Comparison of ENCODE assay signal across 29 cellular contexts in the genomic region with DNA sequence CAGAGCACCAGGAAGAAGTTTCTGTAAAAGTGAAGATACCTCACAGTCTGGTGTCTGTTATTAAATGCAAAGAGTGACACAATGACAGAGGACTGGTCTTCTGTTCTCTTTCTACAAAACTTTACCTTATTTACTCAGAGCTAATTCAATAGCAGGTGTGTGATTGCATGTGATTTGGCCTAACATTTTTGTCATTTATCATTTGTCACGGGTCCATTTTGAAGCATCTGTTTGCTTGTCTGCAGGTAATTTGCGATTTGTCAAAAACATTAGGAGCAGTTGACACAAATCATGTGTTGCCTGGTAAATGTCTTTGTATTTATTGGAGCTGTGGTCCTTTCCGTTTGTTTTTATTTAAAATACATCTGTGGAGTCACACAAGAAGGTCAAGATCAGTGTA.
"Had no signal": no experiment of that assay in that cellular context is flagged by ENCODE, and none has a peak within 500 bp of the region (broad histone marks: within the 10 kb centered on the region; RNA-seq: fewer than 3 reads in every experiment).

No MANE protein-coding gene starts in this region.

- ATAC-seq: activated T-cell treated with anti-CD3 and anti-CD28 coated beads, Interleukin-2, amount 50 U/mL, for 72 hours; effector memory CD8-positive, alpha-beta T cell; esophagus mucosa; left lung; naive thymus-derived CD4-positive, alpha-beta T cell; right lobe of liver; stimulated activated memory B cell treated with anti-CD40 and anti-IgM and Interleukin-4, amounts not matched to agents 10 μg/mL and 1 μg/mL and 100 μg/mL, for 72 hours had no signal

- H3K36me3 ChIP-seq: colonic mucosa, left lung, right lobe of liver, stomach, suprapubic skin, transverse colon had no signal

- H3K27ac ChIP-seq: colonic mucosa, dorsolateral prefrontal cortex, left lung, right lobe of liver, stomach, suprapubic skin, transverse colon had no signal

- H3K27me3 ChIP-seq: colonic mucosa, dorsolateral prefrontal cortex, left lung, right lobe of liver, stomach, suprapubic skin, transverse colon had no signal

- H3K9me3 ChIP-seq: colonic mucosa, left lung, right lobe of liver, stomach, suprapubic skin had no signal

- DNase-seq: activated CD4-positive, alpha-beta memory T cell treated with anti-CD3 and anti-CD28 coated beads, Interleukin-2, amount 10 ng/mL, durations not matched to agents 7 days and 5 days; activated CD4-positive, alpha-beta T cell treated with anti-CD3 and anti-CD28 coated beads for 48 hours; activated effector memory CD4-positive, alpha-beta T cell treated with Interleukin-2 at 50 U/mL for 16 hours; activated naive CD4-positive, alpha-beta T cell treated with anti-CD3 and anti-CD28 coated beads for 36 hours; activated naive CD8-positive, alpha-beta T cell treated with anti-CD3 and anti-CD28 coated beads, Interleukin-2, amount 10 ng/mL, durations not matched to agents 7 days and 5 days; activated T-cell treated with anti-CD3 and anti-CD28 coated beads, Interleukin-2, amount 50 U/mL, for 72 hours; amygdala; colonic mucosa; dorsolateral prefrontal cortex; effector memory CD8-positive, alpha-beta T cell; glutamatergic neuron; hippocampal formation; kidney glomerular epithelial cell; left lung; naive thymus-derived CD4-positive, alpha-beta T cell; posterior cingulate gyrus; right lobe of liver; small intestine; stimulated activated CD4-positive, alpha-beta T cell treated with anti-CD3 and anti-CD28 coated beads, Interleukin-2, amount 100 ng/mL, for 24 hours; stomach; transverse colon had no signal

- H3K4me1 ChIP-seq: colonic mucosa, left lung, right lobe of liver, stomach, suprapubic skin, transverse colon had no signal

- FAIRE-seq: bronchial epithelial cell, endothelial cell of umbilical vein, frontal cortex, small intestine, urothelium cell line had no signal

- H3K4me3 ChIP-seq: colonic mucosa, dorsolateral prefrontal cortex, left lung, lung, right lobe of liver, stomach, suprapubic skin, transverse colon had no signal
